In the genomic region with DNA sequence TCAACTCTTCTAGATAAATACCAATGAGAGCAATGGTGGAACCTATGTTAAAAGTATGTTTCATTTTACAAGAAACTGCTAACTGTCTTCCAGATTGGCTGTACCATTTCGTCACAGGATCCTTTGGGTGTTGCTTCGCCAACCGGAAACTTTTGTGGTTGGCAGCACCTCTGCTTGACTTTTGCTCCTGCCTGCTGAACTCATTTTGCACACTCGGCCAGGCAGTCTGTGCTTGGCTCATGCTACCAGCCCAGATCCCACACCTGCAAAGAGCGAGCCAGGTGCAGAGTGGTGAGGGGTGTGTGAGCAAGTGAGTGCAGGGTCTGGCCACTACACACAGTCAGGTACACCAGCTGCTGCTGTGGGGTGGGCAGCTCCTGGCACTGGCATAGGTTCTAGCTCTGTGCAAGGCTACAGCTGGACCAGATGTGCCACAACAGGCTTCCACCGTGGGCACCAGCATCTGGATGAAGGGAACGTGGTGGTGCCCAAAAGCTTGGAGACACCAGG, we compare ENCODE assay signal across 26 cellular contexts.
"Had no signal": no experiment of that assay in that cellular context is flagged by ENCODE, and none has a peak within 500 bp of the region (broad histone marks: within the 10 kb centered on the region; RNA-seq: fewer than 3 reads in every experiment).

No MANE protein-coding gene starts in this region.

- H3K27ac ChIP-seq: coronary artery, foreskin keratinocyte, hepatocyte, neural progenitor cell, pancreas, thoracic aorta, transverse colon had no signal

- H3K36me3 Mint-ChIP-seq: natural killer cell treated with Interleukin-12 subunit alpha and Interleukin-12 subunit beta and Interleukin-15 and Interleukin-18, amount 100 ng/mL, for 72 hours; neural progenitor cell; stimulated activated naive B cell treated with anti-CD40 and anti-IgM and Interleukin-4, amounts not matched to agents 10 μg/mL and 1 μg/mL and 100 μg/mL, for 72 hours had no signal

- ATAC-seq: foreskin keratinocyte, left colon, left ventricle myocardium superior, pancreas, right cardiac atrium had no signal

- H3K4me1 ChIP-seq: foreskin keratinocyte, neural progenitor cell, pancreas, transverse colon had no signal

- H3K4me3 Mint-ChIP-seq: endodermal cell; natural killer cell treated with Interleukin-12 subunit alpha and Interleukin-12 subunit beta and Interleukin-15 and Interleukin-18, amount 100 ng/mL, for 72 hours; neural progenitor cell; stimulated activated naive B cell treated with anti-CD40 and anti-IgM and Interleukin-4, amounts not matched to agents 10 μg/mL and 1 μg/mL and 100 μg/mL, for 72 hours; stimulated activated naive CD8-positive, alpha-beta T cell treated with anti-CD3 and anti-CD28 coated beads, Interleukin-15, amount 100 ng/mL, for 72 hours had no signal

- H3K79me2 ChIP-seq: hepatocyte had no signal

- H2AFZ ChIP-seq: hepatocyte, neural progenitor cell had no signal

- H3K4me3 ChIP-seq: coronary artery, hepatocyte, lung, neural progenitor cell, pancreas, smooth muscle cell, thoracic aorta, transverse colon had no signal

- H3K27me3 ChIP-seq: foreskin keratinocyte, hepatocyte, neural progenitor cell, pancreas, transverse colon had no signal

- H3K4me1 Mint-ChIP-seq: neural progenitor cell; stimulated activated naive B cell treated with anti-CD40 and anti-IgM and Interleukin-4, amounts not matched to agents 10 μg/mL and 1 μg/mL and 100 μg/mL, for 72 hours; stimulated activated naive CD8-positive, alpha-beta T cell treated with anti-CD3 and anti-CD28 coated beads, Interleukin-15, amount 100 ng/mL, for 72 hours had no signal

- H3K27me3 Mint-ChIP-seq: natural killer cell treated with Interleukin-12 subunit alpha and Interleukin-12 subunit beta and Interleukin-15 and Interleukin-18, amount 100 ng/mL, for 72 hours; progenitor cell of endocrine pancreas; stimulated activated naive B cell treated with anti-CD40 and anti-IgM and Interleukin-4, amounts not matched to agents 10 μg/mL and 1 μg/mL and 100 μg/mL, for 72 hours; stimulated activated naive CD8-positive, alpha-beta T cell treated with anti-CD3 and anti-CD28 coated beads, Interleukin-15, amount 100 ng/mL, for 72 hours had no signal

- H3K9ac ChIP-seq: neural progenitor cell had no signal

- H3K9me3 Mint-ChIP-seq: endodermal cell; neural progenitor cell; stimulated activated naive CD8-positive, alpha-beta T cell treated with anti-CD3 and anti-CD28 coated beads, Interleukin-15, amount 100 ng/mL, for 72 hours had no signal

- DNase-seq: effector CD4-positive, alpha-beta T cell; endodermal cell; erythroblast; foreskin keratinocyte; head of caudate nucleus; kidney; left colon; left ventricle myocardium superior; mesenchymal stem cell; midbrain; occipital lobe; right cardiac atrium; stimulated activated CD4-positive, alpha-beta T cell treated with anti-CD3 and anti-CD28 coated beads, Interleukin-4, amount 100 ng/mL, for 1 hour; stimulated activated CD8-positive, alpha-beta memory T cell treated with anti-CD3 and anti-CD28 coated beads, Interleukin-4, amount 100 ng/mL, for 48 hours; stimulated activated naive B cell treated with anti-CD40 and anti-IgM and Interleukin-4, amounts not matched to agents 10 μg/mL and 1 μg/mL and 100 μg/mL, for 72 hours; stimulated activated naive CD8-positive, alpha-beta T cell treated with anti-CD3 and anti-CD28 coated beads, Interleukin-15, amount 100 ng/mL, for 72 hours; transverse colon had no signal

- H3K4me2 ChIP-seq: hepatocyte, neural progenitor cell, smooth muscle cell had no signal

- H3K36me3 ChIP-seq: neural progenitor cell, pancreas, thoracic aorta, transverse colon had no signal

- H3K27ac Mint-ChIP-seq: endodermal cell; natural killer cell treated with Interleukin-12 subunit alpha and Interleukin-12 subunit beta and Interleukin-15 and Interleukin-18, amount 100 ng/mL, for 72 hours; neural progenitor cell; progenitor cell of endocrine pancreas; stimulated activated naive B cell treated with anti-CD40 and anti-IgM and Interleukin-4, amounts not matched to agents 10 μg/mL and 1 μg/mL and 100 μg/mL, for 72 hours; stimulated activated naive CD8-positive, alpha-beta T cell treated with anti-CD3 and anti-CD28 coated beads, Interleukin-15, amount 100 ng/mL, for 72 hours had no signal

- H3K9me3 ChIP-seq: pancreas, thoracic aorta, transverse colon had no signal
